Comparison of ENCODE assay signal across 1 cellular context in the genomic region with DNA sequence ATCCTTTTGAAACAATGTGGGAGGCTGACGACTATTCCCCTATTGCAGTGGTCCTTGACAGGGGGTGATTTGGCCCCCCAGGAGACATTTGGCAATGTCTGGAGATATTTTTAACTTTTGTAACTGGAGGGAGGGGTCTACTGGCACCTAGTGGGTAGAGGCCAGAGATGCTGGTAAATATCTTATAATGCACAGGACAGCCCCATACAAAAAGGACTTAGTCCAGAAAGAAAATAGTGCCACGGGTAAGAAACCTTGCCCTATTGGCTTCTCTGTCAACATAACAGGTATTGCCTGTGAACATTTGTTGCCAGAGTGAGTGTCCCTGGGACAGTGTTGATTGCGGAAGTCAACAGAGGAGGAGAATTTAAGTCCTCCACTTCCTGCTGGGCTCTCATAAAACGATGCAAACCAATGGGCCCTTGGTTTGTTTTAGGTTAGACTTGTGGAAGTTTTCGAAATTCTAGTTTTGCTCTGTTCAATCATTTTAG.
TF ChIP-seq lines count a peak whose summit lies in the region.

No MANE protein-coding gene starts in this region.

TF ChIP-seq in HepG2, 621 proteins besides CTCF, POLR2A, EP300 and RAD21 (continued from another document and continues in another):
- TF ChIP-seq PITX1 (CRISPR knock-in tag; IDR thresholded peaks at IDR 0.05) (peak; percentile 75), ZNF331 (CRISPR knock-in tag; IDR thresholded peaks at IDR 0.05) (0 out of 2 replicates have a peak, but pooled peaks have one; percentile 18), ZNF44 (CRISPR knock-in tag; IDR thresholded peaks at IDR 0.05) (no peak), ZNF382 (CRISPR knock-in tag; IDR thresholded peaks at IDR 0.05; ENCODE audit: borderline replicate concordance) (no peak), ELF1 (CRISPR knock-in tag; IDR thresholded peaks at IDR 0.05) (peak; percentile 86), EHMT2 (IDR thresholded peaks at IDR 0.05; ENCODE audit: borderline replicate concordance, low read depth, low read length) (no peak), HOXA3 (CRISPR knock-in tag; IDR thresholded peaks at IDR 0.05) (peak; percentile 47; the same call in 1 of the 2 replicates), SPEN (CRISPR knock-in tag; IDR thresholded peaks at IDR 0.05; ENCODE audit: low read depth) (peak; percentile 61; the same call in 1 of the 2 replicates), HNF4A (CRISPR knock-in tag; IDR thresholded peaks at IDR 0.05) (peak; percentile 62), GABPB1 (CRISPR knock-in tag; IDR thresholded peaks at IDR 0.05) (peak; percentile 59; the same call in 1 of the 2 replicates), HNRNPH1 (optimal IDR thresholded peaks at IDR 0.05; ENCODE audit: low read depth, low read length) (no peak), CBFB (CRISPR knock-in tag; IDR thresholded peaks at IDR 0.05) (no peak), ZNF563 (CRISPR knock-in tag; IDR thresholded peaks at IDR 0.05) (no peak), GATAD1 (CRISPR knock-in tag; IDR thresholded peaks at IDR 0.05) (peak; percentile 36), RCOR2 (CRISPR knock-in tag; IDR thresholded peaks at IDR 0.05) (peak; percentile 70), ZNF572 (CRISPR knock-in tag; IDR thresholded peaks at IDR 0.05) (no peak), CEBPG (CRISPR knock-in tag; IDR thresholded peaks at IDR 0.05) (peak; percentile 75), ELF4 (CRISPR knock-in tag; IDR thresholded peaks at IDR 0.05; ENCODE audit: borderline replicate concordance) (peak; percentile 67; the same call in 1 of the 2 replicates), CCDC6 (CRISPR knock-in tag; IDR thresholded peaks at IDR 0.05) (no peak), MIXL1 (CRISPR knock-in tag; IDR thresholded peaks at IDR 0.05) (peak; percentile 71; the same call in 1 of the 2 replicates), FOSL2 (CRISPR knock-in tag; IDR thresholded peaks at IDR 0.05) (peak; percentile 69), ZNF317 (CRISPR knock-in tag; IDR thresholded peaks at IDR 0.05) (no peak), ATM (IDR thresholded peaks at IDR 0.05; ENCODE audit: borderline replicate concordance) (no peak), ZNF367 (CRISPR knock-in tag; IDR thresholded peaks at IDR 0.05; ENCODE audit: borderline replicate concordance) (no peak), FOXJ3 (CRISPR knock-in tag; IDR thresholded peaks at IDR 0.05; ENCODE audit: borderline replicate concordance) (peak; percentile 89), ZNF333 (CRISPR knock-in tag; IDR thresholded peaks at IDR 0.05; ENCODE audit: borderline replicate concordance) (no peak), ZNF160 (CRISPR knock-in tag; IDR thresholded peaks at IDR 0.05) (no peak), KAT8 (CRISPR knock-in tag; IDR thresholded peaks at IDR 0.05) (peak; percentile 81)
- TF ChIP-seq, protein P1, sequence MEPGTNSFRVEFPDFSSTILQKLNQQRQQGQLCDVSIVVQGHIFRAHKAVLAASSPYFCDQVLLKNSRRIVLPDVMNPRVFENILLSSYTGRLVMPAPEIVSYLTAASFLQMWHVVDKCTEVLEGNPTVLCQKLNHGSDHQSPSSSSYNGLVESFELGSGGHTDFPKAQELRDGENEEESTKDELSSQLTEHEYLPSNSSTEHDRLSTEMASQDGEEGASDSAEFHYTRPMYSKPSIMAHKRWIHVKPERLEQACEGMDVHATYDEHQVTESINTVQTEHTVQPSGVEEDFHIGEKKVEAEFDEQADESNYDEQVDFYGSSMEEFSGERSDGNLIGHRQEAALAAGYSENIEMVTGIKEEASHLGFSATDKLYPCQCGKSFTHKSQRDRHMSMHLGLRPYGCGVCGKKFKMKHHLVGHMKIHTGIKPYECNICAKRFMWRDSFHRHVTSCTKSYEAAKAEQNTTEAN (CRISPR knock-in tag; conservative IDR thresholded peaks at IDR 0.05), result peak; percentile 42; the same call in 1 of the 2 replicates
- TF ChIP-seq, protein P2, sequence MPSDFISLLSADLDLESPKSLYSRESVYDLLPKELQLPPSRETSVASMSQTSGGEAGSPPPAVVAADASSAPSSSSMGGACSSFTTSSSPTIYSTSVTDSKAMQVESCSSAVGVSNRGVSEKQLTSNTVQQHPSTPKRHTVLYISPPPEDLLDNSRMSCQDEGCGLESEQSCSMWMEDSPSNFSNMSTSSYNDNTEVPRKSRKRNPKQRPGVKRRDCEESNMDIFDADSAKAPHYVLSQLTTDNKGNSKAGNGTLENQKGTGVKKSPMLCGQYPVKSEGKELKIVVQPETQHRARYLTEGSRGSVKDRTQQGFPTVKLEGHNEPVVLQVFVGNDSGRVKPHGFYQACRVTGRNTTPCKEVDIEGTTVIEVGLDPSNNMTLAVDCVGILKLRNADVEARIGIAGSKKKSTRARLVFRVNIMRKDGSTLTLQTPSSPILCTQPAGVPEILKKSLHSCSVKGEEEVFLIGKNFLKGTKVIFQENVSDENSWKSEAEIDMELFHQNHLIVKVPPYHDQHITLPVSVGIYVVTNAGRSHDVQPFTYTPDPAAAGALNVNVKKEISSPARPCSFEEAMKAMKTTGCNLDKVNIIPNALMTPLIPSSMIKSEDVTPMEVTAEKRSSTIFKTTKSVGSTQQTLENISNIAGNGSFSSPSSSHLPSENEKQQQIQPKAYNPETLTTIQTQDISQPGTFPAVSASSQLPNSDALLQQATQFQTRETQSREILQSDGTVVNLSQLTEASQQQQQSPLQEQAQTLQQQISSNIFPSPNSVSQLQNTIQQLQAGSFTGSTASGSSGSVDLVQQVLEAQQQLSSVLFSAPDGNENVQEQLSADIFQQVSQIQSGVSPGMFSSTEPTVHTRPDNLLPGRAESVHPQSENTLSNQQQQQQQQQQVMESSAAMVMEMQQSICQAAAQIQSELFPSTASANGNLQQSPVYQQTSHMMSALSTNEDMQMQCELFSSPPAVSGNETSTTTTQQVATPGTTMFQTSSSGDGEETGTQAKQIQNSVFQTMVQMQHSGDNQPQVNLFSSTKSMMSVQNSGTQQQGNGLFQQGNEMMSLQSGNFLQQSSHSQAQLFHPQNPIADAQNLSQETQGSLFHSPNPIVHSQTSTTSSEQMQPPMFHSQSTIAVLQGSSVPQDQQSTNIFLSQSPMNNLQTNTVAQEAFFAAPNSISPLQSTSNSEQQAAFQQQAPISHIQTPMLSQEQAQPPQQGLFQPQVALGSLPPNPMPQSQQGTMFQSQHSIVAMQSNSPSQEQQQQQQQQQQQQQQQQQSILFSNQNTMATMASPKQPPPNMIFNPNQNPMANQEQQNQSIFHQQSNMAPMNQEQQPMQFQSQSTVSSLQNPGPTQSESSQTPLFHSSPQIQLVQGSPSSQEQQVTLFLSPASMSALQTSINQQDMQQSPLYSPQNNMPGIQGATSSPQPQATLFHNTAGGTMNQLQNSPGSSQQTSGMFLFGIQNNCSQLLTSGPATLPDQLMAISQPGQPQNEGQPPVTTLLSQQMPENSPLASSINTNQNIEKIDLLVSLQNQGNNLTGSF (CRISPR knock-in tag; IDR thresholded peaks at IDR 0.05), result no peak
- TF ChIP-seq, protein P3, sequence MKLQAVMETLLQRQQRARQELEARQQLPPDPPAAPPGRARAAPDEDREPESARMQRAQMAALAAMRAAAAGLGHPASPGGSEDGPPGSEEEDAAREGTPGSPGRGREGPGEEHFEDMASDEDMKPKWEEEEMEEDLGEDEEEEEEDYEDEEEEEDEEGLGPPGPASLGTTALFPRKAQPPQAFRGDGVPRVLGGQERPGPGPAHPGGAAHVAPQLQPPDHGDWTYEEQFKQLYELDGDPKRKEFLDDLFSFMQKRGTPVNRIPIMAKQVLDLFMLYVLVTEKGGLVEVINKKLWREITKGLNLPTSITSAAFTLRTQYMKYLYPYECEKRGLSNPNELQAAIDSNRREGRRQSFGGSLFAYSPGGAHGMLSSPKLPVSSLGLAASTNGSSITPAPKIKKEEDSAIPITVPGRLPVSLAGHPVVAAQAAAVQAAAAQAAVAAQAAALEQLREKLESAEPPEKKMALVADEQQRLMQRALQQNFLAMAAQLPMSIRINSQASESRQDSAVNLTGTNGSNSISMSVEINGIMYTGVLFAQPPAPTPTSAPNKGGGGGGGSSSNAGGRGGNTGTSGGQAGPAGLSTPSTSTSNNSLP (IDR thresholded peaks at IDR 0.05; ENCODE audit: low read depth, low read length), result peak; percentile 30; the same call in 1 of the 2 replicates
- TF ChIP-seq, protein P4, sequence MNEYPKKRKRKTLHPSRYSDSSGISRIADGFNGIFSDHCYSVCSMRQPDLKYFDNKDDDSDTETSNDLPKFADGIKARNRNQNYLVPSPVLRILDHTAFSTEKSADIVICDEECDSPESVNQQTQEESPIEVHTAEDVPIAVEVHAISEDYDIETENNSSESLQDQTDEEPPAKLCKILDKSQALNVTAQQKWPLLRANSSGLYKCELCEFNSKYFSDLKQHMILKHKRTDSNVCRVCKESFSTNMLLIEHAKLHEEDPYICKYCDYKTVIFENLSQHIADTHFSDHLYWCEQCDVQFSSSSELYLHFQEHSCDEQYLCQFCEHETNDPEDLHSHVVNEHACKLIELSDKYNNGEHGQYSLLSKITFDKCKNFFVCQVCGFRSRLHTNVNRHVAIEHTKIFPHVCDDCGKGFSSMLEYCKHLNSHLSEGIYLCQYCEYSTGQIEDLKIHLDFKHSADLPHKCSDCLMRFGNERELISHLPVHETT (CRISPR knock-in tag; conservative IDR thresholded peaks at IDR 0.05), result no peak
- TF ChIP-seq, protein P5, sequence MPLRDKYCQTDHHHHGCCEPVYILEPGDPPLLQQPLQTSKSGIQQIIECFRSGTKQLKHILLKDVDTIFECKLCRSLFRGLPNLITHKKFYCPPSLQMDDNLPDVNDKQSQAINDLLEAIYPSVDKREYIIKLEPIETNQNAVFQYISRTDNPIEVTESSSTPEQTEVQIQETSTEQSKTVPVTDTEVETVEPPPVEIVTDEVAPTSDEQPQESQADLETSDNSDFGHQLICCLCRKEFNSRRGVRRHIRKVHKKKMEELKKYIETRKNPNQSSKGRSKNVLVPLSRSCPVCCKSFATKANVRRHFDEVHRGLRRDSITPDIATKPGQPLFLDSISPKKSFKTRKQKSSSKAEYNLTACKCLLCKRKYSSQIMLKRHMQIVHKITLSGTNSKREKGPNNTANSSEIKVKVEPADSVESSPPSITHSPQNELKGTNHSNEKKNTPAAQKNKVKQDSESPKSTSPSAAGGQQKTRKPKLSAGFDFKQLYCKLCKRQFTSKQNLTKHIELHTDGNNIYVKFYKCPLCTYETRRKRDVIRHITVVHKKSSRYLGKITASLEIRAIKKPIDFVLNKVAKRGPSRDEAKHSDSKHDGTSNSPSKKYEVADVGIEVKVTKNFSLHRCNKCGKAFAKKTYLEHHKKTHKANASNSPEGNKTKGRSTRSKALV (CRISPR knock-in tag; IDR thresholded peaks at IDR 0.05), result peak; percentile 57; the same call in 1 of the 2 replicates
- TF ChIP-seq, protein P6, sequence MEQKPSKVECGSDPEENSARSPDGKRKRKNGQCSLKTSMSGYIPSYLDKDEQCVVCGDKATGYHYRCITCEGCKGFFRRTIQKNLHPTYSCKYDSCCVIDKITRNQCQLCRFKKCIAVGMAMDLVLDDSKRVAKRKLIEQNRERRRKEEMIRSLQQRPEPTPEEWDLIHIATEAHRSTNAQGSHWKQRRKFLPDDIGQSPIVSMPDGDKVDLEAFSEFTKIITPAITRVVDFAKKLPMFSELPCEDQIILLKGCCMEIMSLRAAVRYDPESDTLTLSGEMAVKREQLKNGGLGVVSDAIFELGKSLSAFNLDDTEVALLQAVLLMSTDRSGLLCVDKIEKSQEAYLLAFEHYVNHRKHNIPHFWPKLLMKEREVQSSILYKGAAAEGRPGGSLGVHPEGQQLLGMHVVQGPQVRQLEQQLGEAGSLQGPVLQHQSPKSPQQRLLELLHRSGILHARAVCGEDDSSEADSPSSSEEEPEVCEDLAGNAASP (CRISPR knock-in tag; IDR thresholded peaks at IDR 0.05; ENCODE audit: borderline replicate concordance), result peak; percentile 21; the same call in 1 of the 2 replicates
- TF ChIP-seq, protein P7, sequence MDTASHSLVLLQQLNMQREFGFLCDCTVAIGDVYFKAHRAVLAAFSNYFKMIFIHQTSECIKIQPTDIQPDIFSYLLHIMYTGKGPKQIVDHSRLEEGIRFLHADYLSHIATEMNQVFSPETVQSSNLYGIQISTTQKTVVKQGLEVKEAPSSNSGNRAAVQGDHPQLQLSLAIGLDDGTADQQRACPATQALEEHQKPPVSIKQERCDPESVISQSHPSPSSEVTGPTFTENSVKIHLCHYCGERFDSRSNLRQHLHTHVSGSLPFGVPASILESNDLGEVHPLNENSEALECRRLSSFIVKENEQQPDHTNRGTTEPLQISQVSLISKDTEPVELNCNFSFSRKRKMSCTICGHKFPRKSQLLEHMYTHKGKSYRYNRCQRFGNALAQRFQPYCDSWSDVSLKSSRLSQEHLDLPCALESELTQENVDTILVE (CRISPR knock-in tag; IDR thresholded peaks at IDR 0.05), result 0 out of 2 replicates have a peak, but pooled peaks have one; percentile 31
- TF ChIP-seq, protein P8, sequence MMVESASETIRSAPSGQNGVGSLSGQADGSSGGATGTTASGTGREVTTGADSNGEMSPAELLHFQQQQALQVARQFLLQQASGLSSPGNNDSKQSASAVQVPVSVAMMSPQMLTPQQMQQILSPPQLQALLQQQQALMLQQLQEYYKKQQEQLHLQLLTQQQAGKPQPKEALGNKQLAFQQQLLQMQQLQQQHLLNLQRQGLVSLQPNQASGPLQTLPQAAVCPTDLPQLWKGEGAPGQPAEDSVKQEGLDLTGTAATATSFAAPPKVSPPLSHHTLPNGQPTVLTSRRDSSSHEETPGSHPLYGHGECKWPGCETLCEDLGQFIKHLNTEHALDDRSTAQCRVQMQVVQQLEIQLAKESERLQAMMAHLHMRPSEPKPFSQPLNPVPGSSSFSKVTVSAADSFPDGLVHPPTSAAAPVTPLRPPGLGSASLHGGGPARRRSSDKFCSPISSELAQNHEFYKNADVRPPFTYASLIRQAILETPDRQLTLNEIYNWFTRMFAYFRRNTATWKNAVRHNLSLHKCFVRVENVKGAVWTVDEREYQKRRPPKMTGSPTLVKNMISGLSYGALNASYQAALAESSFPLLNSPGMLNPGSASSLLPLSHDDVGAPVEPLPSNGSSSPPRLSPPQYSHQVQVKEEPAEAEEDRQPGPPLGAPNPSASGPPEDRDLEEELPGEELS (CRISPR knock-in tag; IDR thresholded peaks at IDR 0.05), result peak; percentile 94
- TF ChIP-seq, protein P9, sequence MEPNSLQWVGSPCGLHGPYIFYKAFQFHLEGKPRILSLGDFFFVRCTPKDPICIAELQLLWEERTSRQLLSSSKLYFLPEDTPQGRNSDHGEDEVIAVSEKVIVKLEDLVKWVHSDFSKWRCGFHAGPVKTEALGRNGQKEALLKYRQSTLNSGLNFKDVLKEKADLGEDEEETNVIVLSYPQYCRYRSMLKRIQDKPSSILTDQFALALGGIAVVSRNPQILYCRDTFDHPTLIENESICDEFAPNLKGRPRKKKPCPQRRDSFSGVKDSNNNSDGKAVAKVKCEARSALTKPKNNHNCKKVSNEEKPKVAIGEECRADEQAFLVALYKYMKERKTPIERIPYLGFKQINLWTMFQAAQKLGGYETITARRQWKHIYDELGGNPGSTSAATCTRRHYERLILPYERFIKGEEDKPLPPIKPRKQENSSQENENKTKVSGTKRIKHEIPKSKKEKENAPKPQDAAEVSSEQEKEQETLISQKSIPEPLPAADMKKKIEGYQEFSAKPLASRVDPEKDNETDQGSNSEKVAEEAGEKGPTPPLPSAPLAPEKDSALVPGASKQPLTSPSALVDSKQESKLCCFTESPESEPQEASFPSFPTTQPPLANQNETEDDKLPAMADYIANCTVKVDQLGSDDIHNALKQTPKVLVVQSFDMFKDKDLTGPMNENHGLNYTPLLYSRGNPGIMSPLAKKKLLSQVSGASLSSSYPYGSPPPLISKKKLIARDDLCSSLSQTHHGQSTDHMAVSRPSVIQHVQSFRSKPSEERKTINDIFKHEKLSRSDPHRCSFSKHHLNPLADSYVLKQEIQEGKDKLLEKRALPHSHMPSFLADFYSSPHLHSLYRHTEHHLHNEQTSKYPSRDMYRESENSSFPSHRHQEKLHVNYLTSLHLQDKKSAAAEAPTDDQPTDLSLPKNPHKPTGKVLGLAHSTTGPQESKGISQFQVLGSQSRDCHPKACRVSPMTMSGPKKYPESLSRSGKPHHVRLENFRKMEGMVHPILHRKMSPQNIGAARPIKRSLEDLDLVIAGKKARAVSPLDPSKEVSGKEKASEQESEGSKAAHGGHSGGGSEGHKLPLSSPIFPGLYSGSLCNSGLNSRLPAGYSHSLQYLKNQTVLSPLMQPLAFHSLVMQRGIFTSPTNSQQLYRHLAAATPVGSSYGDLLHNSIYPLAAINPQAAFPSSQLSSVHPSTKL (CRISPR knock-in tag; IDR thresholded peaks at IDR 0.05), result peak; percentile 90
